Comparison of ENCODE assay signal across 14 cellular contexts in genomic region chr17:1686086-1686485, GRCh38. TPM values are rescaled to one million over a fixed set of nuclear protein-coding genes. Genes with fewer than 3 reads are reported as not detected.
DNase-seq lines count a peak whose midpoint lies in the region; ATAC-seq and TF ChIP-seq lines count a peak whose summit lies in the region.
"Had no signal": no experiment of that assay in that cellular context is flagged by ENCODE, and none has a peak within 500 bp of the region (broad histone marks: within the 10 kb centered on the region; RNA-seq: fewer than 3 reads in every experiment).

No MANE protein-coding gene starts in this region.

- no peak overlapping the region for H3K4me3 ChIP-seq in fibroblast of villous mesenchyme (ENCODE audit: low read depth, low read length)
- H3K4me3 ChIP-seq in MG63, result no peak overlapping the region
- H3K4me3 ChIP-seq: uterus had no signal

- peaks cover 25% of the 10 kb centered on the region for H3K36me3 ChIP-seq in MG63
- H3K36me3 ChIP-seq: uterus had no signal

- peaks cover 10% of the 10 kb centered on the region for H3K36me3 Mint-ChIP-seq in activated naive CD8-positive, alpha-beta T cell
- peaks cover 27% of the 10 kb centered on the region for H3K36me3 Mint-ChIP-seq in activated naive CD8-positive, alpha-beta T cell treated with anti-CD3 and anti-CD28 coated beads for 36 hours
- peaks cover 9% of the 10 kb centered on the region for H3K36me3 Mint-ChIP-seq in T-helper 17 cell (ENCODE audit: low read depth)

- no peak for DNase-seq in activated naive CD8-positive, alpha-beta T cell treated with anti-CD3 and anti-CD28 coated beads for 36 hours
- DNase-seq in T-helper 17 cell, result no peak
- peak; percentile 11 for DNase-seq in fibroblast of villous mesenchyme (ENCODE audit: low read depth)
- no peak for DNase-seq in cerebellum (ENCODE audit: low spot score)
- DNase-seq in MG63, result no peak
- no peak for DNase-seq in activated CD4-positive, CD25-positive, alpha-beta regulatory T cell (lab: John Stamatoyannopoulos, UW)
- DNase-seq: activated naive CD4-positive, alpha-beta T cell treated with anti-CD3 and anti-CD28 coated beads, Interleukin-2, amount 10 ng/mL, durations not matched to agents 7 days and 5 days; caudate nucleus; effector memory CD4-positive, alpha-beta T cell; foreskin fibroblast; left lung; uterus had no signal

- no peak for ATAC-seq in T-helper 17 cell
- no peak for ATAC-seq in HG03039 (IDR thresholded peaks at IDR 0.05; ENCODE audit: unreplicated experiment)
- ATAC-seq: left lung had no signal

- H3K9me3 ChIP-seq in T-helper 17 cell (ENCODE audit: control insufficient read depth, low read length, poor library complexity, severe bottlenecking) (no peaks in the 10 kb centered on the region), MG63 (no peaks in the 10 kb centered on the region)
- H3K9me3 ChIP-seq: left lung, uterus had no signal

- H3K4me3 Mint-ChIP-seq in activated naive CD8-positive, alpha-beta T cell, result peak overlapping the region; percentile 11
- H3K4me3 Mint-ChIP-seq in activated naive CD8-positive, alpha-beta T cell treated with anti-CD3 and anti-CD28 coated beads for 36 hours, result no peak overlapping the region
- peak overlapping the region; percentile 7 for H3K4me3 Mint-ChIP-seq in T-helper 17 cell
- H3K4me3 Mint-ChIP-seq: activated naive CD4-positive, alpha-beta T cell treated with anti-CD3 and anti-CD28 coated beads, Interleukin-2, amount 10 ng/mL, durations not matched to agents 7 days and 5 days had no signal

- no peaks in the 10 kb centered on the region for H3K27me3 ChIP-seq in MG63
- H3K27me3 ChIP-seq: left lung, uterus had no signal

- H3K27ac Mint-ChIP-seq in activated naive CD8-positive, alpha-beta T cell, result peak overlapping the region; percentile 25
- no peak overlapping the region for H3K27ac Mint-ChIP-seq in activated naive CD8-positive, alpha-beta T cell treated with anti-CD3 and anti-CD28 coated beads for 36 hours
- no peak overlapping the region for H3K27ac Mint-ChIP-seq in T-helper 17 cell
- H3K27ac Mint-ChIP-seq: activated naive CD4-positive, alpha-beta T cell treated with anti-CD3 and anti-CD28 coated beads, Interleukin-2, amount 10 ng/mL, durations not matched to agents 7 days and 5 days had no signal

- TF ChIP-seq CTCF in fibroblast of villous mesenchyme (IDR thresholded peaks at IDR 0.05; ENCODE audit: insufficient read depth, low read depth, low read length), result no peak

- H3K27me3 Mint-ChIP-seq in activated naive CD8-positive, alpha-beta T cell, result no peaks in the 10 kb centered on the region
- no peaks in the 10 kb centered on the region for H3K27me3 Mint-ChIP-seq in activated naive CD8-positive, alpha-beta T cell treated with anti-CD3 and anti-CD28 coated beads for 36 hours
- no peaks in the 10 kb centered on the region for H3K27me3 Mint-ChIP-seq in T-helper 17 cell

- no peaks in the 10 kb centered on the region for H3K9me3 Mint-ChIP-seq in activated naive CD8-positive, alpha-beta T cell (ENCODE audit: low read depth)
- no peaks in the 10 kb centered on the region for H3K9me3 Mint-ChIP-seq in activated naive CD8-positive, alpha-beta T cell treated with anti-CD3 and anti-CD28 coated beads for 36 hours

- H3K4me1 Mint-ChIP-seq in activated naive CD8-positive, alpha-beta T cell (ENCODE audit: low read depth), result peaks cover 38% of the 10 kb centered on the region
- peaks cover 28% of the 10 kb centered on the region for H3K4me1 Mint-ChIP-seq in activated naive CD8-positive, alpha-beta T cell treated with anti-CD3 and anti-CD28 coated beads for 36 hours
- H3K4me1 Mint-ChIP-seq in T-helper 17 cell, result peaks cover 26% of the 10 kb centered on the region

RNA-seq across cellular contexts. Expression of gene PRPF8, which starts 1.4 kb away (rescaled TPM):
- 100 to 1,000 TPM; 418 to 428 TPM for total RNA-seq in activated naive CD8-positive, alpha-beta T cell treated with anti-CD3 and anti-CD28 coated beads for 36 hours
- total RNA-seq in T-helper 17 cell (100 to 1,000 TPM; 451 to 472 TPM), fibroblast of villous mesenchyme (107 and 117 TPM in 2 replicates), cerebellum (128 TPM)
- 80.5 and 100 TPM in 2 replicates for total RNA-seq in MG63 (2014; rRNA removed; shearing (Covaris generic); ENCODE audit: low replicate concordance)

RNA-seq across cellular contexts. Expression of gene TLCD2, which starts 24.1 kb away (rescaled TPM):
- total RNA-seq in activated naive CD8-positive, alpha-beta T cell treated with anti-CD3 and anti-CD28 coated beads for 36 hours, result under 1 TPM; 0.04 to 0.06 TPM
- total RNA-seq in T-helper 17 cell, result 1 to 10 TPM in 1 of 2 donors, under 1 TPM in 1; 0.26 to 1.4 TPM
- total RNA-seq in fibroblast of villous mesenchyme, result 3.5 and 3.9 TPM in 2 replicates
- total RNA-seq in cerebellum, result 0.73 TPM
- 0.37 and 0.59 TPM in 2 replicates for total RNA-seq in MG63 (2014; rRNA removed; shearing (Covaris generic); ENCODE audit: low replicate concordance)

RNA-seq across cellular contexts. Expression of gene RILP, which starts 36.4 kb away (rescaled TPM):
- 1 to 10 TPM; 3.2 to 3.4 TPM for total RNA-seq in activated naive CD8-positive, alpha-beta T cell treated with anti-CD3 and anti-CD28 coated beads for 36 hours
- 1 to 10 TPM; 2.3 to 3.0 TPM for total RNA-seq in T-helper 17 cell
- 7.4 and 9.1 TPM in 2 replicates for total RNA-seq in fibroblast of villous mesenchyme
- total RNA-seq in cerebellum, result 2.4 TPM
- total RNA-seq in MG63 (2014; rRNA removed; shearing (Covaris generic); ENCODE audit: low replicate concordance), result 4.6 TPM in 1 of 2 replicates, not detected in the other

RNA-seq across cellular contexts. Expression of gene WDR81, which starts 38.4 kb away (rescaled TPM):
- total RNA-seq in activated naive CD8-positive, alpha-beta T cell treated with anti-CD3 and anti-CD28 coated beads for 36 hours, result 10 to 100 TPM; 15.2 to 15.5 TPM
- total RNA-seq in T-helper 17 cell (10 to 100 TPM; 38.2 to 41.2 TPM), fibroblast of villous mesenchyme (26.8 and 34.5 TPM in 2 replicates), cerebellum (8.3 TPM)
- 7.2 and 20.3 TPM in 2 replicates for total RNA-seq in MG63 (2014; rRNA removed; shearing (Covaris generic); ENCODE audit: low replicate concordance)

RNA-seq across cellular contexts. Expression of gene SCARF1, which starts 40.6 kb away (rescaled TPM):
- total RNA-seq in activated naive CD8-positive, alpha-beta T cell treated with anti-CD3 and anti-CD28 coated beads for 36 hours, result 1 to 10 TPM; 2.5 to 2.6 TPM
- total RNA-seq in T-helper 17 cell, result 1 to 10 TPM; 1.6 to 2.3 TPM
- total RNA-seq in fibroblast of villous mesenchyme, result 0.64 and 1.3 TPM in 2 replicates
- 3.4 TPM for total RNA-seq in cerebellum
- total RNA-seq in MG63 (2014; rRNA removed; shearing (Covaris generic); ENCODE audit: low replicate concordance), result not detected in 2 replicates
